In the genomic region with DNA sequence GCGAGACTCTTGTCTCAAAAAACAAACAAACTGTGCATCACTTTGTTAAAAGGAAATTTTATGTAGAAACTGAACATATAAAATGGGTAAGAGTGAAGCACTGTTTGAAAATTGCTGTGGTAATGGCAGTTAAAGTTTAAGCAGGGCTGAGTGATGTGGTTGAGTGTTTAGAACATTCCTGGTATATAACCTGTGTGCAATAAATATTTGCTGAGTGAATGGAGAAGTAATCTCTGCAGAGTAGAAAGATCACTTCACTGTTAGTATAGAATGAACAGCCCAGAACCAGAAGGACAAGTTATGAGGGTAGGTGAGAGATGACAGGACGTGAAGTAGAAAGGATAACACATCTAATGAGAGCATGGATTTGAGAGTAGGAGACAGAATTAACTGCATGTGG, we compare ENCODE assay signal across 15 cellular contexts. TPM values are rescaled to one million over a fixed set of nuclear protein-coding genes. Genes with fewer than 3 reads are reported as not detected.
DNase-seq lines count a peak whose midpoint lies in the region; TF ChIP-seq lines count a peak whose summit lies in the region.
"Had no signal": no experiment of that assay in that cellular context is flagged by ENCODE, and none has a peak within 500 bp of the region (broad histone marks: within the 10 kb centered on the region; RNA-seq: fewer than 3 reads in every experiment).

No MANE protein-coding gene starts in this region.

- no peaks in the 10 kb centered on the region for H3K27me3 ChIP-seq in smooth muscle cell (ENCODE audit: low read depth)
- H3K27me3 ChIP-seq: BLaER1 treated with 17β-estradiol and CSF1 and Interleukin-3, amounts not matched to agents 10 nM and 100 nM had no signal

- TF ChIP-seq CTCF in smooth muscle cell (IDR thresholded peaks at IDR 0.05; ENCODE audit: borderline replicate concordance, insufficient read depth, poor library complexity, severe bottlenecking): no peak

- H3K9ac ChIP-seq in smooth muscle cell (ENCODE audit: low read depth): no peak overlapping the region
- H3K9ac ChIP-seq: BLaER1 treated with 17β-estradiol and CSF1 and Interleukin-3, amounts not matched to agents 10 nM and 100 nM had no signal

- H3K4me1 ChIP-seq in smooth muscle cell (ENCODE audit: low read depth): peaks cover 4% of the 10 kb centered on the region

- H3K4me2 ChIP-seq in smooth muscle cell: no peak overlapping the region
- H3K4me2 ChIP-seq: BLaER1 treated with 17β-estradiol and CSF1 and Interleukin-3, amounts not matched to agents 10 nM and 100 nM had no signal

- peaks cover 3% of the 10 kb centered on the region for H3F3A ChIP-seq in smooth muscle cell (ENCODE audit: low read depth)

- DNase-seq in NCI-H510A treated with DMSO at 0.1 percent for 48 hours (lab: John Stamatoyannopoulos, UW) (peak; percentile 62), NCI-H510A (lab: John Stamatoyannopoulos, UW) (no peak), SW480 (ENCODE audit: low spot score) (peak; percentile 71), kidney glomerular epithelial cell (lab: John Stamatoyannopoulos, UW) (peak; percentile 33), smooth muscle cell (lab: John Stamatoyannopoulos, UW; ENCODE audit: unreplicated experiment) (no peak), epidermal melanocyte (ENCODE audit: insufficient read length, low spot score) (no peak), GF-D8 (lab: John Stamatoyannopoulos, UW) (no peak), NOMO-1 treated with DMSO at 0.1 percent for 48 hours (lab: John Stamatoyannopoulos, UW; ENCODE audit: unreplicated experiment) (no peak)
- DNase-seq: KG1, NCI-H1092, NCI-H748 treated with DMSO at 0.1 percent for 48 hours had no signal

- H2AFZ ChIP-seq in smooth muscle cell (ENCODE audit: low read depth): no peak overlapping the region

- peak overlapping the region; percentile 27 for H3K27ac ChIP-seq in smooth muscle cell (ENCODE audit: low read depth)
- H3K27ac ChIP-seq: BLaER1 treated with 17β-estradiol and CSF1 and Interleukin-3, amounts not matched to agents 10 nM and 100 nM had no signal

- peaks cover 51% of the 10 kb centered on the region for H3K79me2 ChIP-seq in smooth muscle cell (ENCODE audit: low read depth)

- no peaks in the 10 kb centered on the region for H3K36me3 ChIP-seq in smooth muscle cell (ENCODE audit: low read depth)
- H3K36me3 ChIP-seq: BLaER1 treated with 17β-estradiol and CSF1 and Interleukin-3, amounts not matched to agents 10 nM and 100 nM had no signal

- 69% methylated on average over 2 of the region's 2 CpGs for WGBS in smooth muscle cell (ENCODE audit: low lambda C conversion rate)

- no peaks in the 10 kb centered on the region for H4K20me1 ChIP-seq in smooth muscle cell (ENCODE audit: low read depth)
- H4K20me1 ChIP-seq: BLaER1 treated with 17β-estradiol and CSF1 and Interleukin-3, amounts not matched to agents 10 nM and 100 nM had no signal

- H3K4me3 ChIP-seq in smooth muscle cell: no peak overlapping the region
- H3K4me3 ChIP-seq: BLaER1 treated with 17β-estradiol and CSF1 and Interleukin-3, amounts not matched to agents 10 nM and 100 nM; GM12878 had no signal

- H3K9me3 ChIP-seq in smooth muscle cell (replicated peaks; ENCODE audit: low read depth): no peaks in the 10 kb centered on the region
- H3K9me3 ChIP-seq: BLaER1 treated with 17β-estradiol and CSF1 and Interleukin-3, amounts not matched to agents 10 nM and 100 nM had no signal

RNA-seq across cellular contexts. Expression of gene CECR2, which starts 27.3 kb away (rescaled TPM):
- total RNA-seq in smooth muscle cell: 2.8 and 3.0 TPM in 2 replicates
- 0.67 and 1.4 TPM in 2 replicates for polyA plus RNA-seq in smooth muscle cell
- total RNA-seq: A172, MCF 10A had no signal

Comparison
In these comparisons a context has a peak if more than half of its experiments do, and no peak if none do; other contexts are left out.
1. DNase-seq: peak in NCI-H510A treated with DMSO at 0.1 percent for 48 hours (single experiment), SW480 (single experiment) and kidney glomerular epithelial cell (single experiment); none in NCI-H510A (single experiment), smooth muscle cell (single experiment), epidermal melanocyte (single experiment), GF-D8 (single experiment) and NOMO-1 treated with DMSO at 0.1 percent for 48 hours (single experiment).